9 cellular contexts compared by ENCODE assay signal in the genomic region with DNA sequence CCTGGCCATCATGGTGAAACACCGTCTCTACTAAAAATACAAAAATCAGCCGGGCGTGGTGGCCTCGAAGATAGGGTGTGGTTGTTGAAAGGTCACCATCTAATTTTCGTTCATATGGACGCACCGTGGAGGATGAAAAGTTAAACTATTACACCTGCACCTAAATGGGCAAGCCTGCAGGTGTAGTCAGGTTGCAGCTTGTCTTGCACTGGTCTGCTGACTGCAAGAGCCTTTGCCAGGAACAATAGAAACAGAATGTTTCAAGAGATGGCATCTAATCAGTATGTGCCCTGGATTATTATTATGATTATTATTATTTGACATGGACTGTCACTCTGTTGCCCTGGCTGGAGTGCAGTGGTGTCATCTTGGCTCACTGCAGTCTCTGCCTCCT. TPM values are rescaled to one million over a fixed set of nuclear protein-coding genes. Genes with fewer than 3 reads are reported as not detected.
DNase-seq lines count a peak whose midpoint lies in the region; ATAC-seq, FAIRE-seq and TF ChIP-seq lines count a peak whose summit lies in the region.
"Had no signal": no experiment of that assay in that cellular context is flagged by ENCODE, and none has a peak within 500 bp of the region (broad histone marks: within the 10 kb centered on the region; RNA-seq: fewer than 3 reads in every experiment).

No MANE protein-coding gene starts in this region.

- no peak for TF ChIP-seq CTCF in heart left ventricle (IDR thresholded peaks at IDR 0.05)
- no peak for TF ChIP-seq CTCF in GM12878 (IDR thresholded peaks at IDR 0.05 in 2 of 3, conservative IDR thresholded peaks at IDR 0.05 in 1 of 3; ENCODE audit: control insufficient read depth in 2 of 3, extremely low read depth in 1 of 3, insufficient read depth in 1 of 3, low read depth in 3 of 3, low read length in 3 of 3)
- no peak for TF ChIP-seq CTCF in uterus (IDR thresholded peaks at IDR 0.05)

- H4K91ac ChIP-seq in mesenchymal stem cell (ENCODE audit: low read length): no peak overlapping the region

- H2AK5ac ChIP-seq in mesenchymal stem cell (ENCODE audit: low read length, severe bottlenecking): no peak overlapping the region

- no peak overlapping the region for H2BK120ac ChIP-seq in mesenchymal stem cell (ENCODE audit: low read depth, low read length)

- H3K23ac ChIP-seq in mesenchymal stem cell (ENCODE audit: low read length in 2 of 2): no peak overlapping the region

- no peak overlapping the region for H3K18ac ChIP-seq in mesenchymal stem cell (ENCODE audit: low read depth in 1 of 2, low read length in 2 of 2)

- peaks cover 0 to 42% (median 39%) of the 10 kb centered on the region in 9 donors for H3K36me3 ChIP-seq in heart left ventricle
- peaks cover 15% of the 10 kb centered on the region in 2 experiments; a peak in 3 of 4 replicates for H3K36me3 ChIP-seq in GM12878 (ENCODE audit: control insufficient read depth in 2 of 2, insufficient read depth in 2 of 2, low read length in 1 of 2)
- H3K36me3 ChIP-seq in mesenchymal stem cell (ENCODE audit: control insufficient read depth in 1 of 2, insufficient read depth in 2 of 2, low read depth in 1 of 2, low read length in 2 of 2): peaks cover 34 to 44% of the 10 kb centered on the region in 2 experiments
- no peaks in the 10 kb centered on the region for H3K36me3 ChIP-seq in uterus

- ATAC-seq in heart left ventricle (no peak), Right ventricle myocardium inferior (no peak), GM12878 (no peak), HG03354 (IDR thresholded peaks at IDR 0.05; ENCODE audit: poor library complexity, severe bottlenecking, unreplicated experiment) (no peak)

- no peak overlapping the region for H3K4ac ChIP-seq in mesenchymal stem cell (ENCODE audit: low read depth in 1 of 2, low read length in 2 of 2)

- TF ChIP-seq RAD21 in GM12878 (IDR thresholded peaks at IDR 0.05; ENCODE audit: insufficient read depth, low read depth, low read length): no peak

- H2BK5ac ChIP-seq in mesenchymal stem cell (ENCODE audit: low read depth, low read length, poor library complexity, severe bottlenecking): no peak overlapping the region

- peak overlapping the region in 2 of 12 donors; percentile 74 to 82 for H3K27ac ChIP-seq in heart left ventricle
- H3K27ac ChIP-seq in GM12878 (ENCODE audit: control insufficient read depth, insufficient read depth): peak overlapping the region; percentile 78
- no peak overlapping the region for H3K27ac ChIP-seq in mesenchymal stem cell (ENCODE audit: low read length, poor library complexity, severe bottlenecking)
- H3K27ac ChIP-seq in uterus: no peak overlapping the region

- H3K14ac ChIP-seq in mesenchymal stem cell (ENCODE audit: low read length in 2 of 2): no peak overlapping the region

- no peak overlapping the region for H2BK12ac ChIP-seq in mesenchymal stem cell (ENCODE audit: low read length in 2 of 2)

- RAD21 ChIA-PET in GM12878 (lab: Charles Lee; ENCODE audit: unreplicated experiment): no interaction called here

- H3K79me1 ChIP-seq in mesenchymal stem cell (replicated peaks; ENCODE audit: low read length, poor library complexity, severe bottlenecking): peaks cover 35% of the 10 kb centered on the region

- H3K4me3 ChIP-seq in heart left ventricle (peak overlapping the region in 11 of 12 donors; percentile 86 to 99 (median 91)), GM12878 (peak overlapping the region; percentile 92), mesenchymal stem cell (ENCODE audit: insufficient read depth in 1 of 2, low read depth in 1 of 2, low read length in 2 of 2) (peak overlapping the region; percentile 94 to 96), uterus (peak overlapping the region; percentile 81 to 98)

- H3K9me3 ChIP-seq in heart left ventricle: no peaks in the 10 kb centered on the region
- H3K9me3 ChIP-seq in GM12878 (replicated peaks; ENCODE audit: control insufficient read depth, insufficient read depth, low read length): no peaks in the 10 kb centered on the region
- no peaks in the 10 kb centered on the region for H3K9me3 ChIP-seq in mesenchymal stem cell (ENCODE audit: control insufficient read depth, low read length)
- no peaks in the 10 kb centered on the region for H3K9me3 ChIP-seq in uterus

- H3K27me3 ChIP-seq in heart left ventricle (no peaks in the 10 kb centered on the region), GM12878 (replicated peaks in 1 of 2; ENCODE audit: control insufficient read depth in 2 of 2, insufficient read depth in 2 of 2, low read length in 1 of 2) (no peaks in the 10 kb centered on the region), mesenchymal stem cell (ENCODE audit: control insufficient read depth in 1 of 2, insufficient read depth in 1 of 2, low read length in 2 of 2) (no peaks in the 10 kb centered on the region), uterus (no peaks in the 10 kb centered on the region)

- H3K4me1 ChIP-seq in heart left ventricle: peaks cover 4 to 38% (median 22%) of the 10 kb centered on the region in 12 donors
- H3K4me1 ChIP-seq in GM12878 (ENCODE audit: control insufficient read depth, insufficient read depth, low read length): peaks cover 9% of the 10 kb centered on the region; the same call in 1 of the 2 replicates
- peaks cover 14% of the 10 kb centered on the region for H3K4me1 ChIP-seq in mesenchymal stem cell (ENCODE audit: control insufficient read depth, insufficient read depth, low read depth, low read length)
- H3K4me1 ChIP-seq in uterus: no peaks in the 10 kb centered on the region

- in situ Hi-C loops in GM12878 (cut with MboI): no loop called here

- no peak overlapping the region for H4K8ac ChIP-seq in mesenchymal stem cell (ENCODE audit: low read length)

- no TSS peak for BruUV-seq in GM12878 (replicated peaks; lab: Mats Ljungman, UMichigan)

- DNase-seq in heart left ventricle (no peak), Right ventricle myocardium inferior (ENCODE audit: missing footprints) (no peak), GM12878 (ENCODE audit: low read depth, low spot score) (no peak), mesenchymal stem cell (no peak), uterus (no peak), NCI-H774 (lab: John Stamatoyannopoulos, UW) (no peak), NCI-H1417 (lab: John Stamatoyannopoulos, UW) (no peak)
- DNase-seq: central memory CD4-positive, alpha-beta T cell had no signal

- no peak for TF ChIP-seq POLR2A in heart left ventricle (IDR thresholded peaks at IDR 0.05)
- TF ChIP-seq POLR2A in GM12878 (IDR thresholded peaks at IDR 0.05; ENCODE audit: low read depth, low read length): no peak
- no peak for TF ChIP-seq POLR2A in uterus (IDR thresholded peaks at IDR 0.05)

- no peak for TF ChIP-seq EP300 in GM12878 (IDR thresholded peaks at IDR 0.05; ENCODE audit: borderline replicate concordance in 1 of 2, control insufficient read depth in 1 of 2, low read depth in 2 of 2, low read length in 2 of 2)

- CTCF ChIA-PET in GM12878 (lab: Yijun Ruan, JAX): no interaction called here

- no peaks in the 10 kb centered on the region for H4K20me1 ChIP-seq in GM12878 (ENCODE audit: control insufficient read depth, insufficient read depth)

- H2AFZ ChIP-seq in GM12878 (ENCODE audit: control insufficient read depth, low read depth, low read length) (no peak overlapping the region), mesenchymal stem cell (ENCODE audit: low read depth, low read length) (no peak overlapping the region)

- intact Hi-C loops in heart left ventricle (cut with DNase I): no loop called here
- intact Hi-C loops in Right ventricle myocardium inferior (cut with DNase I): no loop called here
- intact Hi-C loops in GM12878 (cut with micrococcal nuclease; ENCODE audit: unreplicated experiment): no loop called here
- intact Hi-C loops in uterus (cut with DNase I; ENCODE audit: low total_unique reads): no loop called here

- peak overlapping the region; percentile 89 for H3K9ac ChIP-seq in GM12878 (ENCODE audit: control insufficient read depth, insufficient read depth, low read length)
- peak overlapping the region; percentile 96 for H3K9ac ChIP-seq in mesenchymal stem cell (ENCODE audit: low read length)

- 67 to 77% (median 70%) methylated on average over 7 of the region's 7 CpGs for WGBS in heart left ventricle, 4 donors
- WGBS in GM12878 (ENCODE audit: insufficient coverage, insufficient replicate concordance, low lambda C conversion rate, missing lambda C conversion rate): 1% methylated on average over 7 of the region's 7 CpGs
- 96% methylated on average over 7 of the region's 7 CpGs for WGBS in mesenchymal stem cell

- H2BK15ac ChIP-seq in mesenchymal stem cell (ENCODE audit: low read depth, poor library complexity, severe bottlenecking): no peak overlapping the region

- SMC1A ChIA-PET in GM12878 (lab: Charles Lee; ENCODE audit: uncharacterized antibody, unreplicated experiment): no interaction called here

- peaks cover 43% of the 10 kb centered on the region for H3K79me2 ChIP-seq in GM12878 (ENCODE audit: control insufficient read depth, insufficient read depth, low read length)

- POLR2A ChIA-PET in GM12878 (lab: Charles Lee): no interaction called here

- no peak for FAIRE-seq in GM12878 (lab: Jason Lieb, UNC)

- peak overlapping the region; percentile 70 for H3K4me2 ChIP-seq in GM12878 (ENCODE audit: control insufficient read depth, insufficient read depth)
- H3K4me2 ChIP-seq in mesenchymal stem cell (ENCODE audit: low read length, poor library complexity, severe bottlenecking): peak overlapping the region; percentile 89

RNA-seq across cellular contexts. Expression of a gene that starts 0.9 kb away (rescaled TPM):
- total RNA-seq in heart left ventricle (10 to 100 TPM; 11.4 to 41.9 (median 18.0) TPM), Right ventricle myocardium inferior (22.1 TPM), GM12878 (2014; rRNA removed) (83.2 and 89.2 TPM in 2 replicates), GM12878 (2014; rRNA removed; fragmentation: Illumina TruSeq; extraction: Trizol) (57.4 and 57.5 TPM in 2 replicates), GM12878 (2021) (83.1 and 90.2 TPM in 2 replicates), uterus (10 to 100 TPM; 20.0 to 73.0 (median 32.8) TPM)
- polyA plus RNA-seq in heart left ventricle (10 to 100 TPM; 19.4 to 23.4 TPM), GM12878 (2011; rRNA removed) (62.0 and 75.2 TPM in 2 replicates), GM12878 (2014; fragmentation: Illumina TruSeq; extraction: Trizol) (51.4 and 57.4 TPM in 2 replicates), GM12878 (2014; fragmentation: Nextera tagmentation; extraction: Ambion mirVana) (10 to 100 TPM; 12.2 to 18.8 TPM), GM12878 (2014; rRNA removed) (88.9 and 89.0 TPM in 2 replicates), GM12878 (2016; fragmentation: Nextera tagmentation; extraction: Ambion mirVana) (10 to 100 TPM; 66.7 to 72.3 TPM)
- 486 and 543 TPM in 2 replicates for total RNA-seq in GM12878 (2013; cell fraction: nucleolus; rRNA removed)
- 55.1 TPM for polyA plus RNA-seq in GM12878 (2011; ENCODE audit: low read depth)
- polyA plus RNA-seq in GM12878 (2011; cell fraction: cytosol; rRNA removed): 73.7 and 88.1 TPM in 2 replicates
- 631 and 743 TPM in 2 replicates for polyA plus RNA-seq in GM12878 (2011; cell fraction: nucleus; rRNA removed)
- polyA plus RNA-seq in GM12878 (2012): 104 and 105 TPM in 2 replicates
- 119 and 154 TPM in 2 replicates for polyA minus RNA-seq in GM12878 (2011; rRNA and poly(A)+ RNA removed)
- 29.8 and 31.1 TPM in 2 replicates for polyA minus RNA-seq in GM12878 (2011; cell fraction: cytosol; rRNA and poly(A)+ RNA removed)
- polyA minus RNA-seq in GM12878 (2011; cell fraction: nucleus; rRNA and poly(A)+ RNA removed): 209 and 266 TPM in 2 replicates
- polyA plus RNA-seq in mesenchymal stem cell (2013, experiment 1 of 2): 42.5 TPM
- 39.8 TPM for polyA plus RNA-seq in mesenchymal stem cell (2013, experiment 2 of 2)

RNA-seq across cellular contexts. Expression of a gene that starts 5.7 kb away (rescaled TPM):
- total RNA-seq in heart left ventricle (10 to 100 TPM; 19.8 to 44.5 (median 30.8) TPM), Right ventricle myocardium inferior (46.3 TPM), GM12878 (2014; rRNA removed) (86.7 and 92.6 TPM in 2 replicates), GM12878 (2014; rRNA removed; fragmentation: Illumina TruSeq; extraction: Trizol) (30.7 and 31.2 TPM in 2 replicates), GM12878 (2021) (115 and 126 TPM in 2 replicates), uterus (10 to 100 TPM in 3 of 4 donors, 1 to 10 TPM in 1; 7.1 to 24.1 (median 17.8) TPM)
- polyA plus RNA-seq in heart left ventricle (10 to 100 TPM; 12.6 to 22.2 TPM), GM12878 (2011; rRNA removed) (36.1 and 106 TPM in 2 replicates), GM12878 (2014; fragmentation: Illumina TruSeq; extraction: Trizol) (54.0 and 92.0 TPM in 2 replicates), GM12878 (2014; fragmentation: Nextera tagmentation; extraction: Ambion mirVana) (10 to 100 TPM in 1 of 2 experiments, 1 to 10 TPM in 1; 4.2 to 13.8 TPM), GM12878 (2014; rRNA removed) (67.8 and 79.5 TPM in 2 replicates), GM12878 (2016; fragmentation: Nextera tagmentation; extraction: Ambion mirVana) (10 to 100 TPM; 46.1 to 47.8 TPM)
- 48.9 and 54.3 TPM in 2 replicates for total RNA-seq in GM12878 (2013; cell fraction: nucleolus; rRNA removed)
- polyA plus RNA-seq in GM12878 (2011; ENCODE audit: low read depth): 47.8 TPM
- polyA plus RNA-seq in GM12878 (2011; cell fraction: cytosol; rRNA removed): 89.5 and 113 TPM in 2 replicates
- polyA plus RNA-seq in GM12878 (2011; cell fraction: nucleus; rRNA removed): 78.6 and 90.6 TPM in 2 replicates
- 84.3 and 96.6 TPM in 2 replicates for polyA plus RNA-seq in GM12878 (2012)
- polyA minus RNA-seq in GM12878 (2011; rRNA and poly(A)+ RNA removed): 90.8 and 101 TPM in 2 replicates
- 66.6 and 73.7 TPM in 2 replicates for polyA minus RNA-seq in GM12878 (2011; cell fraction: cytosol; rRNA and poly(A)+ RNA removed)
- 26.7 and 44.7 TPM in 2 replicates for polyA minus RNA-seq in GM12878 (2011; cell fraction: nucleus; rRNA and poly(A)+ RNA removed)
- polyA plus RNA-seq in mesenchymal stem cell (2013, experiment 1 of 2): 307 TPM
- 298 TPM for polyA plus RNA-seq in mesenchymal stem cell (2013, experiment 2 of 2)
